In the genomic region with DNA sequence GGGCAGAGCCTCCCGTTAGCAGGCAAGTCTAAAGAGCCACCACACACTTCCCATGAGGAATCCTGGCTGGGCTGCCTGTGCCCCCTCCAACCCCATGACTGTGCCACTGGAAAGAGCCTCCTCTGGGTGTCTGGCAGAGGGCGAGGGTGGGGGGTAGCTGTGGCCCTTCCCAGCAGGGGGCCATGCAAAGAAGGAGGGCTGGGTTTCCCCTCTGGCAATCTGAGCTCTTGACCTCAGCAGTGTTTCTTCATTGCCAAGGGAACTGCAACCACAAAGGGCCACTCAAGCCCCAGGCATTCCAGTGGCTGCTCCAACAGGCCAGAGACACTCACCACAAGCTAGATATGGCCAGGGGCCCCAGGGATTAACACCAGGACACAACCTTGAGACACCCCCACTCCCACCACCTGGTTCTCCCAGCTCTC, we compare ENCODE assay signal across 8 cellular contexts.
DNase-seq lines count a peak whose midpoint lies in the region; ATAC-seq and TF ChIP-seq lines count a peak whose summit lies in the region.
"Had no signal": no experiment of that assay in that cellular context is flagged by ENCODE, and none has a peak within 500 bp of the region (broad histone marks: within the 10 kb centered on the region; RNA-seq: fewer than 3 reads in every experiment).

No MANE protein-coding gene starts in this region.

- TF ChIP-seq CTCF in RWPE1 (conservative IDR thresholded peaks at IDR 0.05; ENCODE audit: low read depth) (no peak), foreskin fibroblast (IDR thresholded peaks at IDR 0.05; ENCODE audit: low read depth, low read length) (no peak)

- peaks cover 25 to 37% of the 10 kb centered on the region in 2 donors for H3K27me3 Mint-ChIP-seq in effector memory CD8-positive, alpha-beta T cell

- H3K9ac ChIP-seq in stomach smooth muscle (ENCODE audit: low read length in 2 of 2), result peak overlapping the region in 1 of 2 donors; percentile 29

- peaks cover 57% of the 10 kb centered on the region for H3K4me1 ChIP-seq in stomach smooth muscle (ENCODE audit: control insufficient read depth, insufficient read depth, low read length)

- H3K4me3 ChIP-seq in foreskin fibroblast (ENCODE audit: low read depth in 1 of 2, low read length in 2 of 2), result no peak overlapping the region
- no peak overlapping the region for H3K4me3 ChIP-seq in stomach smooth muscle (ENCODE audit: low read length in 2 of 2)

- peaks cover 0 to 14% of the 10 kb centered on the region in 2 donors for H3K36me3 ChIP-seq in stomach smooth muscle (ENCODE audit: control insufficient read depth in 2 of 2, insufficient read depth in 2 of 2, low read length in 2 of 2)

- POLR2A ChIA-PET in RWPE1 (lab: Yijun Ruan, JAX; ENCODE audit: low non-redundant PET), result no interaction called here

- H3K36me3 Mint-ChIP-seq in effector memory CD8-positive, alpha-beta T cell (ENCODE audit: insufficient read depth), result peaks cover 9% of the 10 kb centered on the region

- no peak overlapping the region for H3K4me3 Mint-ChIP-seq in effector memory CD8-positive, alpha-beta T cell
- H3K4me3 Mint-ChIP-seq: activated CD4-positive, alpha-beta T cell treated with anti-CD3 and anti-CD28 coated beads, Interleukin-2, amount 10 ng/mL, durations not matched to agents 7 days and 5 days had no signal

- peak; percentile 60 for DNase-seq in GOT3 (lab: John Stamatoyannopoulos, UW)
- peak; percentile 61 for DNase-seq in RWPE1 (ENCODE audit: low spot score)
- peak; percentile 74 to 86 for DNase-seq in foreskin fibroblast
- no peak for DNase-seq in effector memory CD8-positive, alpha-beta T cell
- DNase-seq: activated CD4-positive, alpha-beta T cell treated with anti-CD3 and anti-CD28 coated beads, Interleukin-2, amount 10 ng/mL, durations not matched to agents 7 days and 5 days had no signal

- H3K4me1 Mint-ChIP-seq in effector memory CD8-positive, alpha-beta T cell (ENCODE audit: low read depth in 2 of 2), result peaks cover 4 to 13% of the 10 kb centered on the region in 2 donors

- H3K27ac Mint-ChIP-seq in effector memory CD8-positive, alpha-beta T cell, result no peak overlapping the region

- CTCF ChIA-PET in RWPE1 (lab: Yijun Ruan, JAX), result interaction anchor here (1.3 kb wide), 1 partner anchor 32 kb away, joined by 7 read pairs; no protein-coding TSS in a partner anchor

- H3K9me3 Mint-ChIP-seq in effector memory CD8-positive, alpha-beta T cell, result no peaks in the 10 kb centered on the region
- H3K9me3 Mint-ChIP-seq: activated CD4-positive, alpha-beta T cell treated with anti-CD3 and anti-CD28 coated beads, Interleukin-2, amount 10 ng/mL, durations not matched to agents 7 days and 5 days had no signal

- H3K27ac ChIP-seq in RWPE1, result peak overlapping the region; percentile 60
- H3K27ac ChIP-seq in stomach smooth muscle (ENCODE audit: low read length), result peak overlapping the region; percentile 82

- no peaks in the 10 kb centered on the region for H3K9me3 ChIP-seq in stomach smooth muscle (ENCODE audit: control insufficient read depth in 2 of 2, low read length in 2 of 2)

- ATAC-seq in GM19463 (IDR thresholded peaks at IDR 0.05; ENCODE audit: unreplicated experiment) (no peak), HG02623 (IDR thresholded peaks at IDR 0.05; ENCODE audit: unreplicated experiment) (no peak)
- ATAC-seq in effector memory CD8-positive, alpha-beta T cell (replicated peaks), result no peak

- no peaks in the 10 kb centered on the region for H3K27me3 ChIP-seq in stomach smooth muscle (ENCODE audit: control insufficient read depth in 1 of 2, insufficient read depth in 2 of 2, low read length in 2 of 2)

Comparison
In these comparisons a context has a peak if more than half of its experiments do, and no peak if none do; other contexts are left out.
1. DNase-seq: peak in GOT3 (single experiment), RWPE1 (single experiment) and foreskin fibroblast (2 of 2); none in effector memory CD8-positive, alpha-beta T cell (0 of 3).